ENCODE assay signal across 1 cellular context in genomic region chr9:80134487-80134886, GRCh38.
TF ChIP-seq lines count a peak whose summit lies in the region.

No MANE protein-coding gene starts in this region.

TF ChIP-seq in WTC11, 78 proteins besides CTCF, POLR2A, EP300 and RAD21 (continued from another document):
- TF ChIP-seq AR (CRISPR knock-in tag; IDR thresholded peaks at IDR 0.05) (no peak), NR2C2 (CRISPR knock-in tag; IDR thresholded peaks at IDR 0.05) (no peak), NFYB (CRISPR knock-in tag; conservative IDR thresholded peaks at IDR 0.05; ENCODE audit: low read depth) (no peak), ZNF281 (CRISPR knock-in tag; IDR thresholded peaks at IDR 0.05) (no peak), STAT6 (CRISPR knock-in tag; conservative IDR thresholded peaks at IDR 0.05; ENCODE audit: low read depth) (no peak), OVOL2 (CRISPR knock-in tag; IDR thresholded peaks at IDR 0.05; ENCODE audit: borderline replicate concordance) (no peak), NFATC4 (CRISPR knock-in tag; IDR thresholded peaks at IDR 0.05) (no peak)
